8 cellular contexts compared by ENCODE assay signal in genomic region chr17:46158323-46159296, GRCh38. TPM values are rescaled to one million over a fixed set of nuclear protein-coding genes. Genes with fewer than 3 reads are reported as not detected.
DNase-seq lines count a peak whose midpoint lies in the region; TF ChIP-seq lines count a peak whose summit lies in the region.

No MANE protein-coding gene starts in this region.

- peak; percentile 45 for DNase-seq in DMS79 (lab: John Stamatoyannopoulos, UW)
- peak; percentile 43 for DNase-seq in NCI-H345 (lab: John Stamatoyannopoulos, UW)
- no peak for DNase-seq in osteocyte (ENCODE audit: extremely low spot score, unreplicated experiment)
- no peak for DNase-seq in AG08396 (ENCODE audit: low spot score)
- no peak for DNase-seq in NCI-H1930 (lab: John Stamatoyannopoulos, UW)
- DNase-seq in 8988T = no peak
- DNase-seq in T-helper 2 cell treated with Interferon-gamma antibody and Interleukin-4, amounts not matched to agents 5 μg/mL and 100 μg/mL, for 36 hours (ENCODE audit: low spot score) = no peak

- no peak for TF ChIP-seq CTCF in osteocyte (IDR thresholded peaks at IDR 0.05)

- H3K4me3 Mint-ChIP-seq in dendritic cell treated with granulocyte-macrophage colony-stimulating factor and Interleukin-4, amounts not matched to agents 40 ng/mL and 50 ng/mL, for 4 days = no peak overlapping the region
- peak overlapping the region; percentile 57 for H3K4me3 Mint-ChIP-seq in osteocyte (ENCODE audit: unreplicated experiment)
- H3K4me3 Mint-ChIP-seq in T-helper 2 cell treated with Interferon-gamma antibody and Interleukin-4, amounts not matched to agents 5 μg/mL and 100 μg/mL, for 36 hours = no peak overlapping the region

- intact Hi-C loops in dendritic cell treated with granulocyte-macrophage colony-stimulating factor and Interleukin-4, amounts not matched to agents 40 ng/mL and 50 ng/mL, for 4 days (cut with micrococcal nuclease) = no loop called here

- no peaks in the 10 kb centered on the region for H3K9me3 Mint-ChIP-seq in dendritic cell treated with granulocyte-macrophage colony-stimulating factor and Interleukin-4, amounts not matched to agents 40 ng/mL and 50 ng/mL, for 4 days
- H3K9me3 Mint-ChIP-seq in osteocyte (ENCODE audit: unreplicated experiment) = no peaks in the 10 kb centered on the region
- H3K9me3 Mint-ChIP-seq in T-helper 2 cell treated with Interferon-gamma antibody and Interleukin-4, amounts not matched to agents 5 μg/mL and 100 μg/mL, for 36 hours = no peaks in the 10 kb centered on the region

- peak overlapping the region; percentile 25 for H3K27ac Mint-ChIP-seq in dendritic cell treated with granulocyte-macrophage colony-stimulating factor and Interleukin-4, amounts not matched to agents 40 ng/mL and 50 ng/mL, for 4 days
- peak overlapping the region; percentile 85 for H3K27ac Mint-ChIP-seq in osteocyte (ENCODE audit: unreplicated experiment)
- no peak overlapping the region for H3K27ac Mint-ChIP-seq in T-helper 2 cell treated with Interferon-gamma antibody and Interleukin-4, amounts not matched to agents 5 μg/mL and 100 μg/mL, for 36 hours

- no peaks in the 10 kb centered on the region for H3K27me3 Mint-ChIP-seq in dendritic cell treated with granulocyte-macrophage colony-stimulating factor and Interleukin-4, amounts not matched to agents 40 ng/mL and 50 ng/mL, for 4 days
- no peaks in the 10 kb centered on the region for H3K27me3 Mint-ChIP-seq in osteocyte (ENCODE audit: unreplicated experiment)
- no peaks in the 10 kb centered on the region for H3K27me3 Mint-ChIP-seq in T-helper 2 cell treated with Interferon-gamma antibody and Interleukin-4, amounts not matched to agents 5 μg/mL and 100 μg/mL, for 36 hours (ENCODE audit: low read depth)

- peaks cover 77% of the 10 kb centered on the region for H3K4me1 Mint-ChIP-seq in dendritic cell treated with granulocyte-macrophage colony-stimulating factor and Interleukin-4, amounts not matched to agents 40 ng/mL and 50 ng/mL, for 4 days (ENCODE audit: low read depth)
- peaks cover 91% of the 10 kb centered on the region for H3K4me1 Mint-ChIP-seq in osteocyte (ENCODE audit: unreplicated experiment)
- H3K4me1 Mint-ChIP-seq in T-helper 2 cell treated with Interferon-gamma antibody and Interleukin-4, amounts not matched to agents 5 μg/mL and 100 μg/mL, for 36 hours (ENCODE audit: low read depth) = peaks cover 62% of the 10 kb centered on the region

- H3K36me3 Mint-ChIP-seq in dendritic cell treated with granulocyte-macrophage colony-stimulating factor and Interleukin-4, amounts not matched to agents 40 ng/mL and 50 ng/mL, for 4 days (ENCODE audit: low read depth) = peaks cover 16% of the 10 kb centered on the region
- H3K36me3 Mint-ChIP-seq in osteocyte (ENCODE audit: unreplicated experiment) = peaks cover 12% of the 10 kb centered on the region
- H3K36me3 Mint-ChIP-seq in T-helper 2 cell treated with Interferon-gamma antibody and Interleukin-4, amounts not matched to agents 5 μg/mL and 100 μg/mL, for 36 hours (ENCODE audit: low read depth) = peaks cover 20% of the 10 kb centered on the region

RNA-seq across cellular contexts. Expression of gene KANSL1, which starts 34.6 kb away (rescaled TPM):
- 99.0 and 102 TPM in 2 replicates for total RNA-seq in osteocyte

Comparison
In these comparisons a context has a peak if more than half of its experiments do, and no peak if none do; other contexts are left out.
1. DNase-seq: peak in DMS79 (single experiment) and NCI-H345 (single experiment); none in osteocyte (single experiment), AG08396 (single experiment), NCI-H1930 (0 of 2), 8988T (single experiment) and T-helper 2 cell treated with Interferon-gamma antibody and Interleukin-4, amounts not matched to agents 5 μg/mL and 100 μg/mL, for 36 hours (single experiment).